In genomic region chr2:73063909-73064875, GRCh38 we compare ENCODE assay signal across 1 cellular context.
A peak's percentile ranks its signal among the peaks of the same experiment; 100 is the strongest.
TF ChIP-seq lines count a peak whose summit lies in the region.

No MANE protein-coding gene starts in this region.

TF ChIP-seq in K562, 482 proteins besides CTCF, POLR2A, EP300 and RAD21 (continued from another document and continues in another):
- TF ChIP-seq RERE (CRISPR knock-in tag; IDR thresholded peaks at IDR 0.05; ENCODE audit: borderline replicate concordance) (no peak), MYNN (IDR thresholded peaks at IDR 0.05) (no peak), MYNN (CRISPR knock-in tag; IDR thresholded peaks at IDR 0.05) (no peak), ZNF143 (CRISPR knock-in tag; IDR thresholded peaks at IDR 0.05) (no peak), ZNF785 (CRISPR knock-in tag; IDR thresholded peaks at IDR 0.05) (no peak), ZNF699 (CRISPR knock-in tag; IDR thresholded peaks at IDR 0.05; ENCODE audit: insufficient replicate concordance) (no peak), AFF4 (CRISPR knock-in tag; IDR thresholded peaks at IDR 0.05) (no peak), ZNF436 (CRISPR knock-in tag; IDR thresholded peaks at IDR 0.05) (no peak), ESRRA (IDR thresholded peaks at IDR 0.05; ENCODE audit: borderline replicate concordance, low read depth) (no peak), RBM15 (IDR thresholded peaks at IDR 0.05; ENCODE audit: insufficient read depth, low read length) (no peak), TCF7 (IDR thresholded peaks at IDR 0.05; ENCODE audit: borderline replicate concordance) (no peak), POLR3G (IDR thresholded peaks at IDR 0.05; ENCODE audit: extremely low read depth, insufficient read length, insufficient replicate concordance) (no peak), SMC3 (conservative IDR thresholded peaks at IDR 0.05; ENCODE audit: insufficient read depth, low read depth, low read length) (no peak), ZBTB33 (CRISPR knock-in tag; IDR thresholded peaks at IDR 0.05) (no peak), ZNF57 (CRISPR knock-in tag; IDR thresholded peaks at IDR 0.05) (no peak), ZNF232 (CRISPR knock-in tag; IDR thresholded peaks at IDR 0.05) (no peak), SREBF1 (IDR thresholded peaks at IDR 0.05; ENCODE audit: borderline replicate concordance, low read depth, low read length) (no peak), SMAD2 (IDR thresholded peaks at IDR 0.05; ENCODE audit: low read depth, low read length) (no peak), RCOR1 (IDR thresholded peaks at IDR 0.05; ENCODE audit: borderline replicate concordance in 1 of 2, low read depth in 2 of 2, low read length in 2 of 2) (peak in 1 of 2 experiments; percentile 29; a peak in 1 of 4 replicates), GTF2A2 (tag; IDR thresholded peaks at IDR 0.05) (no peak), PHB2 (IDR thresholded peaks at IDR 0.05; ENCODE audit: low read depth) (no peak), SMARCA5 (IDR thresholded peaks at IDR 0.05) (no peak), BACH1 (tag; IDR thresholded peaks at IDR 0.05) (peak; percentile 96), THRA (IDR thresholded peaks at IDR 0.05) (no peak), GMEB1 (CRISPR knock-in tag; IDR thresholded peaks at IDR 0.05) (no peak), SPI1 (IDR thresholded peaks at IDR 0.05; ENCODE audit: borderline replicate concordance, low read depth, low read length) (no peak), CREM (IDR thresholded peaks at IDR 0.05; ENCODE audit: low read depth) (no peak), ZNF3 (CRISPR knock-in tag; IDR thresholded peaks at IDR 0.05) (no peak), RHOXF2B (CRISPR knock-in tag; conservative IDR thresholded peaks at IDR 0.05) (no peak), HDAC8 (tag; IDR thresholded peaks at IDR 0.05) (no peak), RFX7 (CRISPR knock-in tag; IDR thresholded peaks at IDR 0.05) (no peak), SRSF9 (IDR thresholded peaks at IDR 0.05; ENCODE audit: borderline replicate concordance, low read depth, low read length) (no peak), ZNF766 (CRISPR knock-in tag; conservative IDR thresholded peaks at IDR 0.05) (0 out of 2 replicates have a peak, but pooled peaks have one; percentile 15), PRDM10 (IDR thresholded peaks at IDR 0.05; ENCODE audit: partially characterized antibody) (peak; percentile 6), CREB5 (CRISPR knock-in tag; IDR thresholded peaks at IDR 0.05) (no peak), RBBP5 (IDR thresholded peaks at IDR 0.05; ENCODE audit: borderline replicate concordance, insufficient read depth, low read length, poor library complexity, severe bottlenecking) (no peak), HNRNPH1 (optimal IDR thresholded peaks at IDR 0.05; ENCODE audit: low read depth, low read length) (no peak), ZNF639 (CRISPR knock-in tag; conservative IDR thresholded peaks at IDR 0.05 in 1 of 2, IDR thresholded peaks at IDR 0.05 in 1 of 2) (no peak), SMAD3 (CRISPR knock-in tag; conservative IDR thresholded peaks at IDR 0.05) (no peak), ZNF41 (CRISPR knock-in tag; conservative IDR thresholded peaks at IDR 0.05) (no peak), TCF15 (CRISPR knock-in tag; IDR thresholded peaks at IDR 0.05) (no peak), RNF2 (IDR thresholded peaks at IDR 0.05) (no peak), BRD9 (IDR thresholded peaks at IDR 0.05; ENCODE audit: low read depth, partially characterized antibody) (no peak), ARHGAP35 (IDR thresholded peaks at IDR 0.05; ENCODE audit: partially characterized antibody) (no peak)
